In the genomic region with DNA sequence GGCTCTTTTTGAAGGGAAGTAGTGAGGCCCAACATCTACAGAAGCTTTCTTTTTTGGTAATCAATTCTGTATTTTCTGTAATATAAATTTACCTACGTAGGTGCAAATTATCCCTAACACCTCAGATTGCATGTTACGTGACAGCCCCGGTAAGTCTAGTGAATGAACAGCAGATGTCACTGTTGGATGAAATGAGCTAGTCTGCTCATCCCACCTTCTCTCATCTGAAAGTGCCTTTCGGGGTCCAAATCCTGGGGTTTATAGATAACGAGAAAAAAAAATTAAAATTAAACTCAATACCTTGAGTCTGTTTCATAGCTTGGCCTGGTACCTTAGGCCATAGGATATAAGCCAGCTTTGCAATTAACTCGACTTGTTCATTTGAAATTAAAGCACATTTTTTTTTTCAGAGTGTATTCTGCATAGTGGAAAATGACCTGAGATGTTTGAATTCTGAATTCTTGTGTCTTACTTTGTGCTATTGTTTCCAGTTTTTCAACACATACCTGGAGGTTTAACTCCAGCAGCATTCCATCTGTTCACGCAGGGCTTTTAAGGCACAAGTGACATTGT, we compare ENCODE assay signal across 7 cellular contexts.
DNase-seq lines count a peak whose midpoint lies in the region; ATAC-seq and TF ChIP-seq lines count a peak whose summit lies in the region.

No MANE protein-coding gene starts in this region.

- intact Hi-C loops in lower leg skin (cut with DNase I; ENCODE audit: low total_unique reads): no loop called here

- no peaks in the 10 kb centered on the region for H3K9me3 Mint-ChIP-seq in neural progenitor cell

- H4K20me1 ChIP-seq in neural progenitor cell (ENCODE audit: low read depth): no peaks in the 10 kb centered on the region

- in situ Hi-C loops in astrocyte of the cerebellum (cut with HindIII; ENCODE audit: low sequenced_read_pairs): no loop called here

- H2AFZ ChIP-seq in neural progenitor cell (replicated peaks): peak overlapping the region; percentile 14

- H3K4me1 Mint-ChIP-seq in neural progenitor cell (no peaks in the 10 kb centered on the region), T-helper 17 cell (no peaks in the 10 kb centered on the region)

- no peak overlapping the region for H3K27ac ChIP-seq in neural progenitor cell

- H3K36me3 Mint-ChIP-seq in neural progenitor cell (no peaks in the 10 kb centered on the region), T-helper 17 cell (ENCODE audit: low read depth) (no peaks in the 10 kb centered on the region)

- H3K9ac ChIP-seq in neural progenitor cell: no peak overlapping the region

- ATAC-seq in GM18868 (IDR thresholded peaks at IDR 0.05; ENCODE audit: unreplicated experiment): peak; percentile 75
- ATAC-seq in T-helper 17 cell: no peak
- no peak for ATAC-seq in GM19397 (IDR thresholded peaks at IDR 0.05; ENCODE audit: unreplicated experiment)

- TF ChIP-seq POLR2A in lower leg skin (IDR thresholded peaks at IDR 0.05): no peak

- no peak overlapping the region for H3K4me3 Mint-ChIP-seq in neural progenitor cell
- no peak overlapping the region for H3K4me3 Mint-ChIP-seq in T-helper 17 cell

- no peaks in the 10 kb centered on the region for H3F3A ChIP-seq in neural progenitor cell (ENCODE audit: low read depth)

- DNase-seq in NCI-H1417 treated with DMSO at 0.1 percent for 48 hours (lab: John Stamatoyannopoulos, UW) (peak; percentile 48), astrocyte of the cerebellum (ENCODE audit: low read depth) (peak; percentile 3), neural progenitor cell (ENCODE audit: low spot score) (peak; percentile 63), T-helper 17 cell (no peak), lower leg skin (ENCODE audit: low spot score in 2 of 2) (no peak)

- H3K36me3 ChIP-seq in neural progenitor cell: no peaks in the 10 kb centered on the region

- H3K4me1 ChIP-seq in neural progenitor cell: no peaks in the 10 kb centered on the region

- TF ChIP-seq CTCF in astrocyte of the cerebellum (IDR thresholded peaks at IDR 0.05; ENCODE audit: low read depth, low read length, missing control alignments): peak; percentile 77
- peak; percentile 81 for TF ChIP-seq CTCF in neural progenitor cell (IDR thresholded peaks at IDR 0.05)
- TF ChIP-seq CTCF in lower leg skin (IDR thresholded peaks at IDR 0.05): no peak

- H3K27me3 Mint-ChIP-seq in neural progenitor cell (ENCODE audit: insufficient read depth, low read depth) (peaks cover 5% of the 10 kb centered on the region), T-helper 17 cell (no peaks in the 10 kb centered on the region)

- H3K79me2 ChIP-seq in neural progenitor cell (ENCODE audit: low read depth): no peaks in the 10 kb centered on the region

- H3K27ac Mint-ChIP-seq in neural progenitor cell (no peak overlapping the region), T-helper 17 cell (no peak overlapping the region)

- WGBS in lower leg skin, 2 donors: 26 to 30% methylated on average over 7 of the region's 7 CpGs

- H3K27me3 ChIP-seq in neural progenitor cell: peaks cover 11% of the 10 kb centered on the region

- no peak overlapping the region for H3K4me3 ChIP-seq in astrocyte of the cerebellum (ENCODE audit: low read depth, low read length)
- no peak overlapping the region for H3K4me3 ChIP-seq in neural progenitor cell
- no peak overlapping the region for H3K4me3 ChIP-seq in lower leg skin (ENCODE audit: low read depth, poor library complexity, severe bottlenecking)

- H3K9me3 ChIP-seq in neural progenitor cell (ENCODE audit: low read depth) (no peaks in the 10 kb centered on the region), T-helper 17 cell (ENCODE audit: control insufficient read depth, low read length, poor library complexity, severe bottlenecking) (no peaks in the 10 kb centered on the region)

- H3K4me2 ChIP-seq in neural progenitor cell: no peak overlapping the region

Comparison
In these comparisons a context has a peak if more than half of its experiments do, and no peak if none do; other contexts are left out.
1. DNase-seq: peak in NCI-H1417 treated with DMSO at 0.1 percent for 48 hours (single experiment), astrocyte of the cerebellum (single experiment) and neural progenitor cell (single experiment); none in T-helper 17 cell (0 of 3) and lower leg skin (0 of 2).
2. CTCF ChIP-seq: peak in astrocyte of the cerebellum (single experiment) and neural progenitor cell (single experiment); none in lower leg skin (0 of 3).